In the genomic region with DNA sequence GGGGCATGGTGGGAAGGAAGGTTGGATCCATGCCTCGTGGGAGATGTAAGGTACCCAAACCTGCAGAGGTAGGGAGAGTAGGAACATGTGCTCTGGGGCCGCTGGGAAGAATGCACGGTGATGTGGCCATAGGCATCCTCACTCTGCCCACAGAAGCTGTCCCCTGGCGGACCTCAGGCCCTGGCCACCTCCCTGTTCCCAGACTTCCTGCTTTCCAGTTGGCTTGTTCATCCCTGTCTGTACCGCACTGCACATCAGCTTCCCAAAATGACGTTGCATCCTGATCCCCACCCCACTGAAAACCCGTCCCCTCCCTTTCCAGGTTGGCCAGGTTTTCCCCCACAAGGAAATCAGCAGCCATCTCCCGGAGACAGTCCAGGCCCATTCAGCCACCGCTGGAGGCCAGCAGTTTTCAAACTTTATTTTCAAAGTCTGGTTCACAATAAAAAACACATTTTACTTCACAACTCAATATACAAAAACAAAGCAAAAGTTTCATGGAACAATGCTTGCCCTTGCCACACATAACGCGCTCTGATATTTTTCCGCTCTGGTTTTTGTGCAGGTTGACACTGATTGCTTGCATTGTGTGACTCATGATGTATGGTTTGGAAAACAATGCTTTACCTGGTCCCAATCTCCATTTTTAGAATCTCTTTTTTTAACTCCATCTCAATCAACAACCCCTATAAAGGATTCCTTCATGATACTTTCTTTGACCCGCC, we compare ENCODE assay signal across 2 cellular contexts.
TF ChIP-seq lines count a peak whose summit lies in the region.

No MANE protein-coding gene starts in this region.

TF ChIP-seq in IMR-90, 13 proteins besides CTCF, POLR2A, EP300 and RAD21:
- TF ChIP-seq CHD1 (IDR thresholded peaks at IDR 0.05; ENCODE audit: low read depth, low read length) (no peak), MXI1 (IDR thresholded peaks at IDR 0.05; ENCODE audit: borderline replicate concordance, low read depth, low read length) (no peak), NFE2L2 (IDR thresholded peaks at IDR 0.05; ENCODE audit: low read depth, low read length) (no peak), FOS (IDR thresholded peaks at IDR 0.05; ENCODE audit: low read depth, low read length) (no peak), SMC3 (IDR thresholded peaks at IDR 0.05; ENCODE audit: low read depth, low read length) (no peak), BHLHE40 (IDR thresholded peaks at IDR 0.05; ENCODE audit: low read depth, low read length) (no peak), MAZ (IDR thresholded peaks at IDR 0.05; ENCODE audit: borderline replicate concordance, low read depth, low read length) (no peak), RCOR1 (IDR thresholded peaks at IDR 0.05; ENCODE audit: insufficient replicate concordance, low read length) (no peak)
- TF ChIP-seq, protein P1, sequence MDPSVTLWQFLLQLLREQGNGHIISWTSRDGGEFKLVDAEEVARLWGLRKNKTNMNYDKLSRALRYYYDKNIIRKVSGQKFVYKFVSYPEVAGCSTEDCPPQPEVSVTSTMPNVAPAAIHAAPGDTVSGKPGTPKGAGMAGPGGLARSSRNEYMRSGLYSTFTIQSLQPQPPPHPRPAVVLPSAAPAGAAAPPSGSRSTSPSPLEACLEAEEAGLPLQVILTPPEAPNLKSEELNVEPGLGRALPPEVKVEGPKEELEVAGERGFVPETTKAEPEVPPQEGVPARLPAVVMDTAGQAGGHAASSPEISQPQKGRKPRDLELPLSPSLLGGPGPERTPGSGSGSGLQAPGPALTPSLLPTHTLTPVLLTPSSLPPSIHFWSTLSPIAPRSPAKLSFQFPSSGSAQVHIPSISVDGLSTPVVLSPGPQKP (IDR thresholded peaks at IDR 0.05; ENCODE audit: borderline replicate concordance, low read depth, low read length), result no peak

TF ChIP-seq in H1, 55 proteins besides CTCF, POLR2A, EP300 and RAD21:
- no peak for TF ChIP-seq GABPA (IDR thresholded peaks at IDR 0.05; ENCODE audit: borderline replicate concordance, insufficient read depth, low read length)
- no peak for TF ChIP-seq BCL11A (IDR thresholded peaks at IDR 0.05; ENCODE audit: low read depth in 2 of 2, low read length in 2 of 2)
- no peak for TF ChIP-seq HDAC2 (IDR thresholded peaks at IDR 0.05; ENCODE audit: borderline replicate concordance in 1 of 2, low read depth in 2 of 2, low read length in 2 of 2)
